ENCODE assay signal across 9 cellular contexts in the genomic region with DNA sequence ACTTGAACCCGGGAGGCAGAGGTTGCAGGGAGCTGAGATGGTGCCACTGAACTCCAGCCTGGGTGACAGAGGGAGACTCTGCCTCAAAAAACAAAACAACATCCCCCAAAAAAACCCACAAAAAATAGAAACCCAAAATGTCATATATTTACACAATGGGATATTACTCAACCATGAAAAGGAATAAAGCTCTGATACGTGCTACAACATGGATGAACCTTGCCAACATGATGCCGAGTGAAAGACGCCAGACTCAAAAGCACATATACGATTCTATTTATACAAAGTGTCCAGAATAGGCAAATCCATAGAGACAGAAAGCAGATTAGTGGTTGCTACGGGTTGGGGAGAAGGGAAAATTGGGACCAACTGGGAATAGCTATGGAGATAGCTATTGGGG. TPM values are rescaled to one million over a fixed set of nuclear protein-coding genes. Genes with fewer than 3 reads are reported as not detected.
"Had no signal": no experiment of that assay in that cellular context is flagged by ENCODE, and none has a peak within 500 bp of the region (broad histone marks: within the 10 kb centered on the region; RNA-seq: fewer than 3 reads in every experiment).

No MANE protein-coding gene starts in this region.

- ATAC-seq: GM12878 had no signal

- H3K4me3 ChIP-seq: GM12878 had no signal

- FAIRE-seq: G401.6, GM12878, GM12891, GM12892, GM18507, GM19239 had no signal

- DNase-seq: GDM1, GF-D8 had no signal

RNA-seq across cellular contexts. Expression of a gene that starts 2.1 kb away (rescaled TPM):
- total RNA-seq: G401, GM12878 had no signal
- polyA plus RNA-seq: GM12878 had no signal

RNA-seq across cellular contexts. Expression of a gene that starts 15.3 kb away (rescaled TPM):
- total RNA-seq: GM12878 had no signal
- polyA plus RNA-seq: GM12878 had no signal

RNA-seq across cellular contexts. Expression of a gene that starts 52.6 kb away (rescaled TPM):
- total RNA-seq: G401, GM12878 had no signal
- polyA plus RNA-seq: GM12878 had no signal
